Comparison of ENCODE assay signal across 21 cellular contexts in the genomic region with DNA sequence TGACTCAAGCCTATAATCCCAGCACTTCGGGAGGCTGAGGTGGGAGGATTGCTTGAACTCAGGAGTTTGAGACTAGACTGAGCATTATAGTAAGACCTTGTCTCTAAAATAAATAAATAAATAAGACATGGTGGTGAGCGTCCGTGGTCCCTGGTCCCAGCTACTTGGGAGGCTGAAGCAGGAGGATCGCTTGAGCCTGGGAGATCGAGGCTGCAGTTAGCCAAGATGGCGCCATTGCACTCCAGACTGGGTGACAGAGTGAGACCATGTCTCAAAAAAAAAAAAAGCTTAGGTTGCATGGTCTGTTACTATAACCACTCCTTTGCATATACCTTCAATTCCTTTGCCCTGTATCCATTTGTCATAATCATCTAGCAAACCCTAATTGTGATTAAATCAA. TPM values are rescaled to one million over a fixed set of nuclear protein-coding genes. Genes with fewer than 3 reads are reported as not detected.
DNase-seq lines count a peak whose midpoint lies in the region; ATAC-seq and TF ChIP-seq lines count a peak whose summit lies in the region.
"Had no signal": no experiment of that assay in that cellular context is flagged by ENCODE, and none has a peak within 500 bp of the region (broad histone marks: within the 10 kb centered on the region; RNA-seq: fewer than 3 reads in every experiment).

No MANE protein-coding gene starts in this region.

- POLR2A ChIA-PET in activated CD4-positive, alpha-beta memory T cell treated with anti-CD3 and anti-CD28 coated beads for 36 hours (lab: Charles Lee) = no interaction called here
- POLR2A ChIA-PET in activated CD4-positive, alpha-beta memory T cell treated with anti-CD3 and anti-CD28 coated beads, Interleukin-2, amount 10 ng/mL, durations not matched to agents 7 days and 5 days (lab: Charles Lee) = no interaction called here

- no peak overlapping the region for H3K4me3 Mint-ChIP-seq in activated CD4-positive, alpha-beta memory T cell treated with anti-CD3 and anti-CD28 coated beads for 36 hours
- H3K4me3 Mint-ChIP-seq in activated CD4-positive, alpha-beta memory T cell treated with anti-CD3 and anti-CD28 coated beads, Interleukin-2, amount 10 ng/mL, durations not matched to agents 7 days and 5 days = no peak overlapping the region
- peak overlapping the region; percentile 32 for H3K4me3 Mint-ChIP-seq in natural killer cell treated with Interleukin-12 subunit alpha and Interleukin-12 subunit beta and Interleukin-15 and Interleukin-18, amount 100 ng/mL, for 72 hours
- H3K4me3 Mint-ChIP-seq in natural killer cell (no peak overlapping the region), type B pancreatic cell (peak overlapping the region; percentile 42)
- H3K4me3 Mint-ChIP-seq in central memory CD8-positive, alpha-beta T cell = peak overlapping the region; percentile 12
- H3K4me3 Mint-ChIP-seq: H9, HFFc6 had no signal

- H3K27ac Mint-ChIP-seq in activated CD4-positive, alpha-beta memory T cell treated with anti-CD3 and anti-CD28 coated beads for 36 hours = no peak overlapping the region
- no peak overlapping the region for H3K27ac Mint-ChIP-seq in activated CD4-positive, alpha-beta memory T cell treated with anti-CD3 and anti-CD28 coated beads, Interleukin-2, amount 10 ng/mL, durations not matched to agents 7 days and 5 days
- H3K27ac Mint-ChIP-seq in natural killer cell treated with Interleukin-12 subunit alpha and Interleukin-12 subunit beta and Interleukin-15 and Interleukin-18, amount 100 ng/mL, for 72 hours = no peak overlapping the region
- peak overlapping the region in 1 of 2 donors; percentile 26 for H3K27ac Mint-ChIP-seq in natural killer cell
- no peak overlapping the region for H3K27ac Mint-ChIP-seq in central memory CD8-positive, alpha-beta T cell (ENCODE audit: low read depth)
- peak overlapping the region; percentile 0 for H3K27ac Mint-ChIP-seq in type B pancreatic cell
- H3K27ac Mint-ChIP-seq: HFFc6 had no signal

- DNase-seq in activated CD4-positive, alpha-beta memory T cell treated with anti-CD3 and anti-CD28 coated beads for 36 hours = peak; percentile 16
- DNase-seq in activated CD4-positive, alpha-beta memory T cell treated with anti-CD3 and anti-CD28 coated beads, Interleukin-2, amount 10 ng/mL, durations not matched to agents 7 days and 5 days = no peak
- DNase-seq in natural killer cell treated with Interleukin-12 subunit alpha and Interleukin-12 subunit beta and Interleukin-15 and Interleukin-18, amount 100 ng/mL, for 72 hours (ENCODE audit: low spot score) = no peak
- no peak for DNase-seq in natural killer cell
- no peak for DNase-seq in central memory CD8-positive, alpha-beta T cell (ENCODE audit: low spot score in 2 of 2)
- DNase-seq in type B pancreatic cell (ENCODE audit: extremely low spot score, unreplicated experiment) = no peak
- DNase-seq in cerebellar nuclear complex (lab: John Stamatoyannopoulos, UW) = no peak
- no peak for DNase-seq in NCI-H748 (lab: John Stamatoyannopoulos, UW; ENCODE audit: unreplicated experiment)
- DNase-seq: COR-L47, DMS 273 treated with DMSO at 0.1 percent for 48 hours, DMS79 treated with DMSO at 0.1 percent for 48 hours, GM23248, H9, HFFc6, Kasumi-1, NCI-H1417, NCI-H1694 treated with DMSO at 0.1 percent for 48 hours, NCI-H2081 treated with DMSO at 0.1 percent for 48 hours, NCI-H2171 treated with DMSO at 0.1 percent for 48 hours, NCI-H524 treated with DMSO at 0.1 percent for 48 hours, Peyer's patch had no signal

- intact Hi-C loops in activated CD4-positive, alpha-beta memory T cell treated with anti-CD3 and anti-CD28 coated beads for 36 hours (cut with micrococcal nuclease) = no loop called here
- intact Hi-C loops in natural killer cell (cut with micrococcal nuclease) = no loop called here

- peaks cover 42% of the 10 kb centered on the region for H3K4me1 Mint-ChIP-seq in activated CD4-positive, alpha-beta memory T cell treated with anti-CD3 and anti-CD28 coated beads for 36 hours (ENCODE audit: low read depth)
- H3K4me1 Mint-ChIP-seq in activated CD4-positive, alpha-beta memory T cell treated with anti-CD3 and anti-CD28 coated beads, Interleukin-2, amount 10 ng/mL, durations not matched to agents 7 days and 5 days = peaks cover 44% of the 10 kb centered on the region
- peaks cover 21 to 33% of the 10 kb centered on the region in 2 donors for H3K4me1 Mint-ChIP-seq in natural killer cell treated with Interleukin-12 subunit alpha and Interleukin-12 subunit beta and Interleukin-15 and Interleukin-18, amount 100 ng/mL, for 72 hours (ENCODE audit: low read depth in 2 of 2)
- H3K4me1 Mint-ChIP-seq in natural killer cell (peaks cover 29 to 44% of the 10 kb centered on the region in 2 donors), type B pancreatic cell (ENCODE audit: unreplicated experiment) (peaks cover 11% of the 10 kb centered on the region)
- H3K4me1 Mint-ChIP-seq in central memory CD8-positive, alpha-beta T cell = peaks cover 43% of the 10 kb centered on the region

- no peaks in the 10 kb centered on the region for H3K9me3 Mint-ChIP-seq in activated CD4-positive, alpha-beta memory T cell treated with anti-CD3 and anti-CD28 coated beads for 36 hours
- H3K9me3 Mint-ChIP-seq in activated CD4-positive, alpha-beta memory T cell treated with anti-CD3 and anti-CD28 coated beads, Interleukin-2, amount 10 ng/mL, durations not matched to agents 7 days and 5 days = no peaks in the 10 kb centered on the region
- no peaks in the 10 kb centered on the region for H3K9me3 Mint-ChIP-seq in natural killer cell treated with Interleukin-12 subunit alpha and Interleukin-12 subunit beta and Interleukin-15 and Interleukin-18, amount 100 ng/mL, for 72 hours
- H3K9me3 Mint-ChIP-seq in natural killer cell = no peaks in the 10 kb centered on the region
- H3K9me3 Mint-ChIP-seq in central memory CD8-positive, alpha-beta T cell = no peaks in the 10 kb centered on the region
- no peaks in the 10 kb centered on the region for H3K9me3 Mint-ChIP-seq in type B pancreatic cell
- H3K9me3 Mint-ChIP-seq: H9, HFFc6 had no signal

- CTCF ChIA-PET in activated CD4-positive, alpha-beta memory T cell treated with anti-CD3 and anti-CD28 coated beads for 36 hours (lab: Charles Lee) = no interaction called here
- CTCF ChIA-PET in activated CD4-positive, alpha-beta memory T cell treated with anti-CD3 and anti-CD28 coated beads, Interleukin-2, amount 10 ng/mL, durations not matched to agents 7 days and 5 days (lab: Charles Lee) = no interaction called here

- TF ChIP-seq CTCF in natural killer cell (IDR thresholded peaks at IDR 0.05) = no peak
- no peak for TF ChIP-seq CTCF in type B pancreatic cell (conservative IDR thresholded peaks at IDR 0.05)

- no peaks in the 10 kb centered on the region for H3K27me3 Mint-ChIP-seq in activated CD4-positive, alpha-beta memory T cell treated with anti-CD3 and anti-CD28 coated beads for 36 hours
- no peaks in the 10 kb centered on the region for H3K27me3 Mint-ChIP-seq in activated CD4-positive, alpha-beta memory T cell treated with anti-CD3 and anti-CD28 coated beads, Interleukin-2, amount 10 ng/mL, durations not matched to agents 7 days and 5 days
- H3K27me3 Mint-ChIP-seq in natural killer cell treated with Interleukin-12 subunit alpha and Interleukin-12 subunit beta and Interleukin-15 and Interleukin-18, amount 100 ng/mL, for 72 hours = no peaks in the 10 kb centered on the region
- H3K27me3 Mint-ChIP-seq in natural killer cell (ENCODE audit: low read depth in 2 of 2) (no peaks in the 10 kb centered on the region), type B pancreatic cell (no peaks in the 10 kb centered on the region)
- no peaks in the 10 kb centered on the region for H3K27me3 Mint-ChIP-seq in central memory CD8-positive, alpha-beta T cell

- no peak for ATAC-seq in natural killer cell treated with Interleukin-12 subunit alpha and Interleukin-12 subunit beta and Interleukin-15 and Interleukin-18, amount 100 ng/mL, for 72 hours
- no peak for ATAC-seq in natural killer cell
- ATAC-seq in central memory CD8-positive, alpha-beta T cell (replicated peaks; ENCODE audit: extremely low read depth, poor library complexity, severe bottlenecking) = no peak

- H3K36me3 Mint-ChIP-seq in activated CD4-positive, alpha-beta memory T cell treated with anti-CD3 and anti-CD28 coated beads for 36 hours = peaks cover 33% of the 10 kb centered on the region
- peaks cover 50% of the 10 kb centered on the region for H3K36me3 Mint-ChIP-seq in activated CD4-positive, alpha-beta memory T cell treated with anti-CD3 and anti-CD28 coated beads, Interleukin-2, amount 10 ng/mL, durations not matched to agents 7 days and 5 days (ENCODE audit: low read depth)
- peaks cover 19% of the 10 kb centered on the region for H3K36me3 Mint-ChIP-seq in natural killer cell treated with Interleukin-12 subunit alpha and Interleukin-12 subunit beta and Interleukin-15 and Interleukin-18, amount 100 ng/mL, for 72 hours
- H3K36me3 Mint-ChIP-seq in natural killer cell (no peaks in the 10 kb centered on the region), type B pancreatic cell (peaks cover 40% of the 10 kb centered on the region)
- peaks cover 51% of the 10 kb centered on the region for H3K36me3 Mint-ChIP-seq in central memory CD8-positive, alpha-beta T cell (ENCODE audit: insufficient read depth)

RNA-seq across cellular contexts. Expression of gene CYP20A1, which starts 3.7 kb away (rescaled TPM):
- 10 to 100 TPM; 22.1 to 24.4 TPM for total RNA-seq in activated CD4-positive, alpha-beta memory T cell treated with anti-CD3 and anti-CD28 coated beads for 36 hours
- total RNA-seq in activated CD4-positive, alpha-beta memory T cell treated with anti-CD3 and anti-CD28 coated beads, Interleukin-2, amount 10 ng/mL, durations not matched to agents 7 days and 5 days = 10 to 100 TPM; 18.9 to 21.6 TPM
- 10 to 100 TPM; 21.6 to 25.9 TPM for total RNA-seq in natural killer cell treated with Interleukin-12 subunit alpha and Interleukin-12 subunit beta and Interleukin-15 and Interleukin-18, amount 100 ng/mL, for 72 hours
- 10 to 100 TPM; 19.8 to 31.9 (median 30.7) TPM for total RNA-seq in natural killer cell
- 16.4 and 24.4 TPM in 2 replicates for total RNA-seq in type B pancreatic cell (ENCODE audit: low replicate concordance)

Comparison
In these comparisons a context has a peak if more than half of its experiments do, and no peak if none do; other contexts are left out.
1. H3K4me3 Mint-ChIP-seq: peak in natural killer cell treated with Interleukin-12 subunit alpha and Interleukin-12 subunit beta and Interleukin-15 and Interleukin-18, amount 100 ng/mL, for 72 hours (single experiment), central memory CD8-positive, alpha-beta T cell (single experiment) and type B pancreatic cell (single experiment); none in activated CD4-positive, alpha-beta memory T cell treated with anti-CD3 and anti-CD28 coated beads for 36 hours (single experiment), activated CD4-positive, alpha-beta memory T cell treated with anti-CD3 and anti-CD28 coated beads, Interleukin-2, amount 10 ng/mL, durations not matched to agents 7 days and 5 days (single experiment) and natural killer cell (single experiment).